In genomic region chr17:21318856-21319255, GRCh38 we compare ENCODE assay signal across 9 cellular contexts. TPM values are rescaled to one million over a fixed set of nuclear protein-coding genes. Genes with fewer than 3 reads are reported as not detected.
A peak's percentile ranks its signal among the peaks of the same experiment; 100 is the strongest.
DNase-seq lines count a peak whose midpoint lies in the region; ATAC-seq and TF ChIP-seq lines count a peak whose summit lies in the region.
"Not testable (repeated sequence)": the region's sequence is repeated elsewhere in the genome, so short reads cannot be mapped to it uniquely, and the experiment has no call there.
"Had no signal": no experiment of that assay in that cellular context is flagged by ENCODE, and none has a peak within 500 bp of the region (broad histone marks: within the 10 kb centered on the region; RNA-seq: fewer than 3 reads in every experiment).

No MANE protein-coding gene starts in this region.

- not testable (repeated sequence) for H3K27ac Mint-ChIP-seq in WTC11, nephron progenitor cell
- peak overlapping the region; percentile 10 for H3K27ac Mint-ChIP-seq in dendritic cell treated with granulocyte-macrophage colony-stimulating factor and Interleukin-4, amounts not matched to agents 40 ng/mL and 50 ng/mL, for 4 days

- WGBS in spleen, 5 donors, result 86 to 92% (median 88%) methylated on average over 7 of the region's 7 CpGs

- H3K36me3 ChIP-seq in BLaER1, result peaks cover 17% of the 10 kb centered on the region
- H3K36me3 ChIP-seq in HEK293 (ENCODE audit: control insufficient read depth in 2 of 2, insufficient read depth in 1 of 2, low read length in 2 of 2), result peaks cover 0 to 11% of the 10 kb centered on the region in 2 experiments; a peak in 1 of 3 replicates
- peaks cover 0 to 19% (median 13%) of the 10 kb centered on the region in 6 donors for H3K36me3 ChIP-seq in spleen

- H3K4me1 Mint-ChIP-seq in WTC11, result peaks cover 19% of the 10 kb centered on the region
- peaks cover 20% of the 10 kb centered on the region for H3K4me1 Mint-ChIP-seq in dendritic cell treated with granulocyte-macrophage colony-stimulating factor and Interleukin-4, amounts not matched to agents 40 ng/mL and 50 ng/mL, for 4 days (ENCODE audit: low read depth)
- H3K4me1 Mint-ChIP-seq in nephron progenitor cell, result peaks cover 18% of the 10 kb centered on the region

- not testable (repeated sequence) for H3K36me3 Mint-ChIP-seq in WTC11; nephron progenitor cell (ENCODE audit: low read depth)
- peaks cover 19% of the 10 kb centered on the region for H3K36me3 Mint-ChIP-seq in dendritic cell treated with granulocyte-macrophage colony-stimulating factor and Interleukin-4, amounts not matched to agents 40 ng/mL and 50 ng/mL, for 4 days (ENCODE audit: low read depth)

- POLR2A ChIA-PET in HEK293 (lab: Yijun Ruan, JAX); WTC11 (lab: Charles Lee): not testable (repeated sequence)

- not testable (repeated sequence) for ATAC-seq in WTC11

- peak overlapping the region; percentile 57; the same call in 1 of the 2 replicates for H3K4me3 ChIP-seq in BLaER1
- H3K4me3 ChIP-seq in HEK293 (ENCODE audit: low read depth, low read length); spleen: not testable (repeated sequence)
- peak overlapping the region; percentile 24; the same call in 1 of the 2 replicates for H3K4me3 ChIP-seq in iPS-18c (ENCODE audit: insufficient read depth, low read depth, low read length)

- TF ChIP-seq POLR2A in spleen (IDR thresholded peaks at IDR 0.05), result not testable (repeated sequence)

- H3K9me3 Mint-ChIP-seq in WTC11; dendritic cell treated with granulocyte-macrophage colony-stimulating factor and Interleukin-4, amounts not matched to agents 40 ng/mL and 50 ng/mL, for 4 days; nephron progenitor cell: not testable (repeated sequence)

- H3K27me3 ChIP-seq in BLaER1; spleen (replicated peaks in 1 of 7): not testable (repeated sequence)

- H3K27ac ChIP-seq in BLaER1, result peak overlapping the region; percentile 72
- not testable (repeated sequence) for H3K27ac ChIP-seq in HEK293 (ENCODE audit: extremely low read depth, low read depth, low read length); spleen

- CTCF ChIA-PET in HEK293 (lab: Yijun Ruan, JAX), result interaction anchor here (0.9 to 1.4 kb wide), 2 partner anchors 42 to 192 kb away, joined by 3 read pairs; no protein-coding TSS in a partner anchor
- CTCF ChIA-PET in WTC11 (lab: Charles Lee), result not testable (repeated sequence)

- H3K9me3 ChIP-seq in BLaER1; HEK293 (ENCODE audit: control insufficient read depth, insufficient read depth, low read depth, low read length); iPS-18c (ENCODE audit: control insufficient read depth, insufficient read depth, low read length); spleen: not testable (repeated sequence)

- not testable (repeated sequence) for TF ChIP-seq CTCF in HEK293 (tag by site-specific recombination; IDR thresholded peaks at IDR 0.05); WTC11 (IDR thresholded peaks at IDR 0.05); nephron progenitor cell (IDR thresholded peaks at IDR 0.05); spleen (IDR thresholded peaks at IDR 0.05 in 8 of 11, conservative IDR thresholded peaks at IDR 0.05 in 3 of 11)

- H3K27me3 Mint-ChIP-seq in WTC11 (ENCODE audit: low read depth) (peaks cover 30% of the 10 kb centered on the region), nephron progenitor cell (ENCODE audit: low read depth, poor library complexity) (peaks cover 46% of the 10 kb centered on the region)
- H3K27me3 Mint-ChIP-seq in dendritic cell treated with granulocyte-macrophage colony-stimulating factor and Interleukin-4, amounts not matched to agents 40 ng/mL and 50 ng/mL, for 4 days, result peaks cover 12% of the 10 kb centered on the region

- H3K4me3 Mint-ChIP-seq in WTC11 (peak overlapping the region; percentile 43), nephron progenitor cell (peak overlapping the region; percentile 23)
- H3K4me3 Mint-ChIP-seq in dendritic cell treated with granulocyte-macrophage colony-stimulating factor and Interleukin-4, amounts not matched to agents 40 ng/mL and 50 ng/mL, for 4 days, result not testable (repeated sequence)

- peak overlapping the region; percentile 61; the same call in 1 of the 2 replicates for H3K9ac ChIP-seq in BLaER1

- intact Hi-C loops in dendritic cell treated with granulocyte-macrophage colony-stimulating factor and Interleukin-4, amounts not matched to agents 40 ng/mL and 50 ng/mL, for 4 days (cut with micrococcal nuclease), result not testable (repeated sequence)
- intact Hi-C loops in spleen (cut with DNase I; ENCODE audit: low total_unique reads), result loop anchor here (10.0 kb wide), 1 partner anchor 126 kb away; no protein-coding TSS in a partner anchor

- H3K4me2 ChIP-seq in BLaER1, result peak overlapping the region; percentile 83

- not testable (repeated sequence) for DNase-seq in WTC11 (ENCODE audit: low spot score); nephron progenitor cell
- peak; percentile 64 for DNase-seq in spleen

- H3K4me1 ChIP-seq in BLaER1 (peaks cover 79% of the 10 kb centered on the region), spleen (peaks cover 0 to 20% (median 14%) of the 10 kb centered on the region in 6 donors)
- H3K4me1 ChIP-seq in HEK293 (ENCODE audit: control insufficient read depth, insufficient read depth, low read length), result not testable (repeated sequence)

- peaks cover 17% of the 10 kb centered on the region for H4K20me1 ChIP-seq in BLaER1

TF ChIP-seq in HEK293, 187 proteins besides CTCF, POLR2A, EP300 and RAD21:
- TF ChIP-seq ZNF394 (tag by site-specific recombination; IDR thresholded peaks at IDR 0.05; ENCODE audit: borderline replicate concordance) (0 out of 2 replicates have a peak, but pooled peaks have one; percentile 19), ZIC2 (tag by site-specific recombination; IDR thresholded peaks at IDR 0.05) (0 out of 2 replicates have a peak, but pooled peaks have one; percentile 1)

RNA-seq across cellular contexts. Expression of gene MAP2K3, which starts 34.3 kb away (rescaled TPM):
- 33.7 to 39.7 TPM (median 35.3 TPM) in 3 replicates for total RNA-seq in WTC11 (2021)
- 100 to 1,000 TPM in 2 of 7 donors, 10 to 100 TPM in 5; 44.3 to 121 (median 83.6) TPM for total RNA-seq in spleen
- 10 to 100 TPM; 31.7 to 54.6 (median 46.3) TPM for polyA plus RNA-seq in spleen

RNA-seq across cellular contexts. Expression of gene KCNJ12, which starts 57.3 kb away (rescaled TPM):
- total RNA-seq in WTC11 (2021), result 2.2 to 2.3 TPM (median 2.3 TPM) in 3 replicates
- total RNA-seq in spleen, result 1 to 10 TPM; 1.0 to 4.8 (median 2.6) TPM
- polyA plus RNA-seq in spleen, result under 1 TPM; 0.11 to 0.77 (median 0.12) TPM
- total RNA-seq: Calu3 had no signal
- polyA plus RNA-seq: IgD-negative memory B cell had no signal
